Comparison of ENCODE assay signal across 8 cellular contexts in the genomic region with DNA sequence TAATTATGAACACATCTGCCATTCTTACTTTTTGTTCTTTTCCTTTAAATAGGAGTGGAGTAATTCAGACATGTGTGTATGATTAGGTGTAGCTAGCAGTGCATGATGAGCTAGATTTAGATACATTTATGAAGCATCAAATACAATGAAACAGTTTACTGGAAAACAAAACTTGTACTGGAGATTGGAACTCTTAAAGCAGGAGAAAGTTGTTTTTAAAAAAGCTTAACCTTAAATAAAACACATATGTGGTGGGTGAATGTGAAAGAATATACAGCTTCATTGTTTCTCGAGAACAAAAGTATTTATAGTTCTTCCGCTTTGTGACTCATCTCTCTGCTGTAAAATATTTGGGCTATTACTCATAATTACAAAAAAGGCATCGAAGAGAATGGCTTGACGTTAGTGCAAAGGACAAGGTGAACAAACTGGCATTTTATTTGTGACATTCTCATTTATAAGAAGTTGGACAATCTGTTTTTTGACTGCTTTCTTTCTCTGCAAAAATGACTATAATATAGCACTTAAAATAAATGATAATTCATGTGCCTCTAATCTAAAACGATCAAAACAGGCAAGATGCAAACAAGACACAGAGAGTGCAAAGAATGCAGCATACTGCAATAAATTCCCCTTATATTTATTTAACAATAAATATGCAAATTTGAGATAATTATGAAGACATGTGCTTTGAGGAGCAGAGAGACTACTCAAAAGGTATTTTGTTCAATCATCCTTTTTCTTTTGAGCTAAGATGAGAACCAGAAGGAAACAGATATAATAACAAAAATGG.
DNase-seq lines count a peak whose midpoint lies in the region; ATAC-seq and TF ChIP-seq lines count a peak whose summit lies in the region.

No MANE protein-coding gene starts in this region.

- ATAC-seq in stimulated activated naive CD8-positive, alpha-beta T cell treated with anti-CD3 and anti-CD28 coated beads, Interleukin-15, Interleukin-2, amounts not matched to agents 100 U/mL and 50 U/mL, for 24 hours = no peak

- DNase-seq in GM10248 (ENCODE audit: extremely low spot score) (peak; percentile 4), HFF-Myc (ENCODE audit: extremely low read depth, low read depth) (peak; percentile 72), NCI-H226 (peak; percentile 49), glomerular endothelial cell (ENCODE audit: extremely low read depth, low read depth, low spot score) (peak; percentile 70), MG63 (no peak), H7 (no peak)
- DNase-seq in stimulated activated naive CD8-positive, alpha-beta T cell treated with anti-CD3 and anti-CD28 coated beads, Interleukin-15, Interleukin-2, amounts not matched to agents 100 U/mL and 50 U/mL, for 24 hours = no peak
- no peak for DNase-seq in activated naive CD4-positive, alpha-beta T cell treated with Interleukin-2 at 50 U/mL for 16 hours

- POLR2A ChIA-PET in GM10248 (lab: Yijun Ruan, JAX) = no interaction called here

- TF ChIP-seq CTCF in GM10248 (IDR thresholded peaks at IDR 0.05; ENCODE audit: control extremely low read depth, extremely low read depth, low read depth, missing control alignments) (no peak), HFF-Myc (IDR thresholded peaks at IDR 0.05; ENCODE audit: low read depth, low read length, missing control alignments) (no peak)

- H3K4me3 ChIP-seq in HFF-Myc (replicated peaks; ENCODE audit: low read depth, low read length) (no peak overlapping the region), MG63 (no peak overlapping the region), H7 (ENCODE audit: insufficient read depth, low read depth, low read length) (no peak overlapping the region)

- no peaks in the 10 kb centered on the region for H3K9me3 ChIP-seq in MG63

- H3K36me3 ChIP-seq in MG63 (no peaks in the 10 kb centered on the region), H7 (replicated peaks; ENCODE audit: control insufficient read depth, insufficient read depth, low read length) (no peaks in the 10 kb centered on the region)

- H3K27me3 ChIP-seq in MG63 (no peaks in the 10 kb centered on the region), H7 (ENCODE audit: control insufficient read depth, insufficient read depth, low read length) (no peaks in the 10 kb centered on the region)

- CTCF ChIA-PET in GM10248 (lab: Yijun Ruan, JAX) = interaction anchor here (0.6 to 2.5 kb wide), 3 partner anchors 16 to 335 kb away, joined by 3 to 10 read pairs (median 4); no protein-coding TSS in a partner anchor

Comparison
In these comparisons a context has a peak if more than half of its experiments do, and no peak if none do; other contexts are left out.
1. DNase-seq: peak in GM10248 (single experiment), HFF-Myc (single experiment), NCI-H226 (single experiment) and glomerular endothelial cell (single experiment); none in MG63 (single experiment), stimulated activated naive CD8-positive, alpha-beta T cell treated with anti-CD3 and anti-CD28 coated beads, Interleukin-15, Interleukin-2, amounts not matched to agents 100 U/mL and 50 U/mL, for 24 hours (single experiment), H7 (single experiment) and activated naive CD4-positive, alpha-beta T cell treated with Interleukin-2 at 50 U/mL for 16 hours (single experiment).